In the genomic region with DNA sequence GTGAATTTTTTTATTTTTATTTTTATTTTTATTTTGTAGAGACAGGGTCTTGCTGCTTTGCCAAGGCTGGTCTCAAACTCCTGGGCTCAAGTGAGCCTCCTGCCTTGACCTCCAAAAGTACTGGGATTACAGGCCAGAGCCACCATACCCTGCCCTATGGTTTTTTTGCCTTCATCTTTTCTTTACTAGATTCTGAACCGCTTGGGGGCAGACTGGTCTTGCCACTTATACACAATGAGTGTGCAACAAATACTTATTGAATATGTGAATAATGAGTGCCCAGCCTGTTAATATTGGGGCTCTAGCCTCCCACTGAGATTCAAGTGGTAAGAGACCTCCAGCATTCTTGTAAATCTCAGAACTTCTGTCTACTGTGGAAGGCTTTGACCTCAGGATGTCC, we compare ENCODE assay signal across 11 cellular contexts. TPM values are rescaled to one million over a fixed set of nuclear protein-coding genes. Genes with fewer than 3 reads are reported as not detected.
DNase-seq lines count a peak whose midpoint lies in the region; TF ChIP-seq lines count a peak whose summit lies in the region.
"Had no signal": no experiment of that assay in that cellular context is flagged by ENCODE, and none has a peak within 500 bp of the region (broad histone marks: within the 10 kb centered on the region; RNA-seq: fewer than 3 reads in every experiment).

No MANE protein-coding gene starts in this region.

- 78% methylated on average over 1 of the region's 1 CpG for WGBS in urinary bladder
- 95% methylated on average over 1 of the region's 1 CpG for WGBS in SK-N-SH (ENCODE audit: low lambda C conversion rate)

- peaks cover 59% of the 10 kb centered on the region for H3K36me3 Mint-ChIP-seq in activated naive CD4-positive, alpha-beta T cell treated with anti-CD3 and anti-CD28 coated beads for 36 hours (ENCODE audit: low read depth)
- peaks cover 73% of the 10 kb centered on the region for H3K36me3 Mint-ChIP-seq in activated T-helper 2 cell treated with anti-CD3 and anti-CD28 coated beads, Interferon-gamma antibody, Interleukin-2, Interleukin-4, amounts not matched to agents 10 μg/mL and 5 μg/mL and 100 μg/mL, durations not matched to agents 14 hours and 24 hours and 36 hours (ENCODE audit: low read depth)

- peaks cover 72% of the 10 kb centered on the region for H3K4me1 Mint-ChIP-seq in activated naive CD4-positive, alpha-beta T cell treated with anti-CD3 and anti-CD28 coated beads for 36 hours (ENCODE audit: low read depth)
- H3K4me1 Mint-ChIP-seq in activated T-helper 2 cell treated with anti-CD3 and anti-CD28 coated beads, Interferon-gamma antibody, Interleukin-2, Interleukin-4, amounts not matched to agents 10 μg/mL and 5 μg/mL and 100 μg/mL, durations not matched to agents 14 hours and 24 hours and 36 hours (ENCODE audit: low read depth) = peaks cover 67% of the 10 kb centered on the region

- H3K27ac ChIP-seq in urinary bladder (ENCODE audit: low read depth) = peak overlapping the region; percentile 35
- H3K27ac ChIP-seq in SK-N-SH (ENCODE audit: low read depth in 2 of 2, low read length in 1 of 2) = no peak overlapping the region
- H3K27ac ChIP-seq: suprapubic skin had no signal

- H3K36me3 ChIP-seq in urinary bladder (ENCODE audit: insufficient read depth) = no peaks in the 10 kb centered on the region
- peaks cover 0 to 2% of the 10 kb centered on the region in 2 experiments for H3K36me3 ChIP-seq in SK-N-SH (replicated peaks in 1 of 2; ENCODE audit: control insufficient read depth in 1 of 2, insufficient read depth in 2 of 2, low read length in 1 of 2)
- H3K36me3 ChIP-seq: suprapubic skin had no signal

- peaks cover 83% of the 10 kb centered on the region for H3K79me2 ChIP-seq in SK-N-SH (ENCODE audit: insufficient read depth)

- TF ChIP-seq CTCF in fibroblast of villous mesenchyme (IDR thresholded peaks at IDR 0.05; ENCODE audit: insufficient read depth, low read depth, low read length) = peak; percentile 12
- TF ChIP-seq CTCF in SK-N-SH (IDR thresholded peaks at IDR 0.05) = no peak

- H3K4me3 ChIP-seq in fibroblast of villous mesenchyme (ENCODE audit: low read depth, low read length) (no peak overlapping the region), urinary bladder (ENCODE audit: low read depth, low read length) (no peak overlapping the region), SK-N-SH (ENCODE audit: low read depth in 2 of 2, low read length in 1 of 2) (no peak overlapping the region)
- H3K4me3 ChIP-seq: suprapubic skin had no signal

- no peak for TF ChIP-seq EP300 in SK-N-SH (IDR thresholded peaks at IDR 0.05; ENCODE audit: borderline replicate concordance in 1 of 2, low read depth in 1 of 2, low read length in 1 of 2)

- peaks cover 6% of the 10 kb centered on the region for H3F3A ChIP-seq in SK-N-SH (replicated peaks; ENCODE audit: insufficient read depth)

- H3K9ac ChIP-seq in SK-N-SH = no peak overlapping the region

- H3K4me1 ChIP-seq in urinary bladder (ENCODE audit: insufficient read depth) (no peaks in the 10 kb centered on the region), SK-N-SH (ENCODE audit: control insufficient read depth in 1 of 2, insufficient read depth in 2 of 2, low read depth in 1 of 2, low read length in 1 of 2) (peaks cover 0 to 25% of the 10 kb centered on the region in 2 experiments; a peak in 2 of 4 replicates)

- H3K4me2 ChIP-seq in SK-N-SH = no peak overlapping the region

- TF ChIP-seq RAD21 in SK-N-SH (IDR thresholded peaks at IDR 0.05; ENCODE audit: low read length) = no peak

- no peaks in the 10 kb centered on the region for H3K27me3 ChIP-seq in SK-N-SH (ENCODE audit: insufficient read depth)
- H3K27me3 ChIP-seq: suprapubic skin had no signal

- no peak for DNase-seq in activated naive CD4-positive, alpha-beta T cell treated with anti-CD3 and anti-CD28 coated beads for 36 hours
- no peak for DNase-seq in activated naive CD4-positive, alpha-beta T cell treated with anti-CD3 and anti-CD28 coated beads, Interleukin-2, amount 50 U/mL, for 16 hours
- DNase-seq in activated T-helper 2 cell treated with anti-CD3 and anti-CD28 coated beads, Interferon-gamma antibody, Interleukin-2, Interleukin-4, amounts not matched to agents 10 μg/mL and 5 μg/mL and 100 μg/mL, durations not matched to agents 14 hours and 24 hours and 36 hours (ENCODE audit: low spot score) = no peak
- DNase-seq in fibroblast of villous mesenchyme (ENCODE audit: low read depth) (no peak), HuH-7 (ENCODE audit: low spot score) (no peak), SK-N-SH (no peak)
- no peak for DNase-seq in stimulated activated CD8-positive, alpha-beta memory T cell treated with anti-CD3 and anti-CD28 coated beads, Interleukin-4, amount 100 ng/mL, for 48 hours
- DNase-seq: GF-D8, NCI-H748 treated with DMSO at 0.1 percent for 48 hours had no signal

- CTCF ChIA-PET in activated naive CD4-positive, alpha-beta T cell treated with anti-CD3 and anti-CD28 coated beads for 36 hours (lab: Charles Lee) = interaction anchor here (0.9 to 1.5 kb wide), 5 partner anchors 9 to 172 kb away, joined by 3 to 5 read pairs (median 3); no protein-coding TSS in a partner anchor
- CTCF ChIA-PET in SK-N-SH (lab: Yijun Ruan, JAX) = no interaction called here

- no peak overlapping the region for H2AFZ ChIP-seq in SK-N-SH (ENCODE audit: low read depth)

- H3K4me3 Mint-ChIP-seq in activated naive CD4-positive, alpha-beta T cell treated with anti-CD3 and anti-CD28 coated beads for 36 hours = peak overlapping the region; percentile 65
- peak overlapping the region; percentile 22 for H3K4me3 Mint-ChIP-seq in activated T-helper 2 cell treated with anti-CD3 and anti-CD28 coated beads, Interferon-gamma antibody, Interleukin-2, Interleukin-4, amounts not matched to agents 10 μg/mL and 5 μg/mL and 100 μg/mL, durations not matched to agents 14 hours and 24 hours and 36 hours (ENCODE audit: low read depth)

- H3K9me2 ChIP-seq in SK-N-SH = no peaks in the 10 kb centered on the region

- no peaks in the 10 kb centered on the region for H3K9me3 Mint-ChIP-seq in activated naive CD4-positive, alpha-beta T cell treated with anti-CD3 and anti-CD28 coated beads for 36 hours
- H3K9me3 Mint-ChIP-seq in activated T-helper 2 cell treated with anti-CD3 and anti-CD28 coated beads, Interferon-gamma antibody, Interleukin-2, Interleukin-4, amounts not matched to agents 10 μg/mL and 5 μg/mL and 100 μg/mL, durations not matched to agents 14 hours and 24 hours and 36 hours = no peaks in the 10 kb centered on the region

- no peaks in the 10 kb centered on the region for H3K9me3 ChIP-seq in SK-N-SH
- H3K9me3 ChIP-seq: suprapubic skin had no signal

- intact Hi-C loops in activated naive CD4-positive, alpha-beta T cell treated with anti-CD3 and anti-CD28 coated beads for 36 hours (cut with micrococcal nuclease) = loop anchor here (1.0 to 10.0 kb wide), 3 partner anchors 54 to 416 kb away; a partner anchor contains a TSS
- intact Hi-C loops in activated T-helper 2 cell treated with anti-CD3 and anti-CD28 coated beads, Interferon-gamma antibody, Interleukin-2, Interleukin-4, amounts not matched to agents 10 μg/mL and 5 μg/mL and 100 μg/mL, durations not matched to agents 14 hours and 24 hours and 36 hours (cut with micrococcal nuclease) = loop anchor here (5.0 kb wide), 1 partner anchor 171 kb away; no protein-coding TSS in a partner anchor

- H3K27me3 Mint-ChIP-seq in activated naive CD4-positive, alpha-beta T cell treated with anti-CD3 and anti-CD28 coated beads for 36 hours (ENCODE audit: low read depth) = no peaks in the 10 kb centered on the region
- no peaks in the 10 kb centered on the region for H3K27me3 Mint-ChIP-seq in activated T-helper 2 cell treated with anti-CD3 and anti-CD28 coated beads, Interferon-gamma antibody, Interleukin-2, Interleukin-4, amounts not matched to agents 10 μg/mL and 5 μg/mL and 100 μg/mL, durations not matched to agents 14 hours and 24 hours and 36 hours (ENCODE audit: low read depth)

- H4K20me1 ChIP-seq in SK-N-SH (ENCODE audit: insufficient read depth) = peaks cover 72% of the 10 kb centered on the region

- POLR2A ChIA-PET in SK-N-SH (lab: Yijun Ruan, JAX) = no interaction called here

- H3K27ac Mint-ChIP-seq in activated naive CD4-positive, alpha-beta T cell treated with anti-CD3 and anti-CD28 coated beads for 36 hours = peak overlapping the region; percentile 96
- H3K27ac Mint-ChIP-seq in activated T-helper 2 cell treated with anti-CD3 and anti-CD28 coated beads, Interferon-gamma antibody, Interleukin-2, Interleukin-4, amounts not matched to agents 10 μg/mL and 5 μg/mL and 100 μg/mL, durations not matched to agents 14 hours and 24 hours and 36 hours = peak overlapping the region; percentile 95

TF ChIP-seq in SK-N-SH, 30 proteins besides CTCF, POLR2A, EP300 and RAD21 (continues in another document):
- TF ChIP-seq, protein P1, sequence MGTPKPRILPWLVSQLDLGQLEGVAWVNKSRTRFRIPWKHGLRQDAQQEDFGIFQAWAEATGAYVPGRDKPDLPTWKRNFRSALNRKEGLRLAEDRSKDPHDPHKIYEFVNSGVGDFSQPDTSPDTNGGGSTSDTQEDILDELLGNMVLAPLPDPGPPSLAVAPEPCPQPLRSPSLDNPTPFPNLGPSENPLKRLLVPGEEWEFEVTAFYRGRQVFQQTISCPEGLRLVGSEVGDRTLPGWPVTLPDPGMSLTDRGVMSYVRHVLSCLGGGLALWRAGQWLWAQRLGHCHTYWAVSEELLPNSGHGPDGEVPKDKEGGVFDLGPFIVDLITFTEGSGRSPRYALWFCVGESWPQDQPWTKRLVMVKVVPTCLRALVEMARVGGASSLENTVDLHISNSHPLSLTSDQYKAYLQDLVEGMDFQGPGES (IDR thresholded peaks at IDR 0.05; ENCODE audit: low read depth, low read length) = no peak
- TF ChIP-seq MEF2A (IDR thresholded peaks at IDR 0.05; ENCODE audit: borderline replicate concordance, low read depth) = no peak
- TF ChIP-seq, protein P2, sequence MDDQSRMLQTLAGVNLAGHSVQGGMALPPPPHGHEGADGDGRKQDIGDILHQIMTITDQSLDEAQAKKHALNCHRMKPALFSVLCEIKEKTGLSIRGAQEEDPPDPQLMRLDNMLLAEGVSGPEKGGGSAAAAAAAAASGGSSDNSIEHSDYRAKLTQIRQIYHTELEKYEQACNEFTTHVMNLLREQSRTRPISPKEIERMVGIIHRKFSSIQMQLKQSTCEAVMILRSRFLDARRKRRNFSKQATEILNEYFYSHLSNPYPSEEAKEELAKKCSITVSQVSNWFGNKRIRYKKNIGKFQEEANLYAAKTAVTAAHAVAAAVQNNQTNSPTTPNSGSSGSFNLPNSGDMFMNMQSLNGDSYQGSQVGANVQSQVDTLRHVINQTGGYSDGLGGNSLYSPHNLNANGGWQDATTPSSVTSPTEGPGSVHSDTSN (IDR thresholded peaks at IDR 0.05) = no peak

RNA-seq across cellular contexts. Expression of a gene that starts 3.9 kb away (rescaled TPM):
- total RNA-seq in activated naive CD4-positive, alpha-beta T cell treated with anti-CD3 and anti-CD28 coated beads for 36 hours = 100 to 1,000 TPM; 106 to 113 TPM
- 72.4 and 73.9 TPM in 2 replicates for total RNA-seq in activated T-helper 2 cell treated with anti-CD3 and anti-CD28 coated beads, Interferon-gamma antibody, Interleukin-2, Interleukin-4, amounts not matched to agents 10 μg/mL and 5 μg/mL and 100 μg/mL, durations not matched to agents 14 hours and 24 hours and 36 hours
- total RNA-seq in fibroblast of villous mesenchyme (22.5 and 31.2 TPM in 2 replicates), urinary bladder (31.5 TPM)
- polyA plus RNA-seq in urinary bladder (64.8 TPM), SK-N-SH (2012; rRNA removed) (31.9 and 42.8 TPM in 2 replicates)
- 32.8 and 43.8 TPM in 2 replicates for polyA plus RNA-seq in SK-N-SH (2012; cell fraction: cytosol; rRNA removed)
- polyA plus RNA-seq in SK-N-SH (2012; cell fraction: nucleus; rRNA removed) = 9.3 and 13.0 TPM in 2 replicates
